8 cellular contexts compared by ENCODE assay signal in the genomic region with DNA sequence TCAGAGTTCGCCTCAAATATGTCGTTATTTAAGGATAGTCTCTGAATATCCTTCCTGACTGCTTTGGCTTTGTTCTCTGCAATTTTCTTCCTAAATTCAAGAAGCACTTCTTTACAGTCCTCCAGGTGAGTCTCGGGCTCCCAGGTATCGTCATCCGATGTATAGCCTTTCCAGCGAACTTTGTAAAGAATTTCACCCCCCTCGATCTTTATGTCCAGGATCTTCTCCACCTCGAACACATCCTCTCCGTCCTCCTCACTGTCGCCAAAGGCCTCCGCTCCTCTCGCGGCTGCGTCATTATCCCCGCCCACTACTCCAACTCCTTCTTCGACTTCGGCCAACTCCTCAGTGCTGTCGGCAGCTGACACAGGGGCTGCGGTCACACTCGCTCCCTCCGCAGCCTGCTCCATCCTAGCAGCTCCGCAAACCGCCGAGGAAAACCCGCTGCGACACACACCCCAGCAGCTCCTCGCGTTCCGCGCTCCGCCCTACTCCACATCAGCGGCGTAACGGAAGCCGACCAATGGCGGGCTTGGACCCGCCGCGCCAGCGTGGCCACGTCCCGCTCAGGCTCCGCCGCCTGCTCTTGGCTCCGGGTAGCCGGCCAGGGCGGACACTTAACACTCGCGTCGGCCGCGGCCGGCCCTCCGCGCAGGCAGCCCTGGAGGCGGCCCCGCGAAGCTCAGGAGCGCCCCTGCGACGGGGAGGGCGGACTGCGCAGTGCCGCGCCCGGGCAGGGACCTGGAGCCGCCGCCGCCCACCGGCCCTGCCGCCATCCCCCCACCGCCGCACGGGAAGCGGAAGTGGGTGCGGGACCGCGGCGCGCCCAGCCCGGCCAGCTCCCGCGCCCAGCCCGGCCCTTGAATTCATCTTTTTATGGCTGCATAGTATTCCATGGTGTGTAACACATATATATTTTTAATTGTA. TPM values are rescaled to one million over a fixed set of nuclear protein-coding genes. Genes with fewer than 3 reads are reported as not detected.
A peak's percentile ranks its signal among the peaks of the same experiment; 100 is the strongest.
DNase-seq lines count a peak whose midpoint lies in the region; ATAC-seq and TF ChIP-seq lines count a peak whose summit lies in the region.

No MANE protein-coding gene starts in this region.

- H3K36me3 ChIP-seq in endodermal cell (ENCODE audit: control insufficient read depth, insufficient read depth, low read length): no peaks in the 10 kb centered on the region

- peaks cover 19% of the 10 kb centered on the region for H3K9me3 Mint-ChIP-seq in endodermal cell

- peak overlapping the region; percentile 65 for H3K27ac Mint-ChIP-seq in endodermal cell

- no peak for ATAC-seq in HG03378 (IDR thresholded peaks at IDR 0.05; ENCODE audit: unreplicated experiment)

- H3K27me3 ChIP-seq in endodermal cell (ENCODE audit: control insufficient read depth, insufficient read depth, low read length, poor library complexity, severe bottlenecking): no peaks in the 10 kb centered on the region

- no peak overlapping the region for H3K9ac ChIP-seq in endodermal cell (ENCODE audit: extremely low read depth, low read length, poor library complexity, severe bottlenecking)

- DNase-seq in GM03348 (ENCODE audit: low spot score) (peak; percentile 53), endodermal cell (peak; percentile 96), mucosa of gallbladder (ENCODE audit: low spot score) (peak; percentile 20), stromal cell of bone marrow (ENCODE audit: low read depth) (peak; percentile 6), HK-2 (ENCODE audit: unreplicated experiment) (no peak), midbrain (lab: John Stamatoyannopoulos, UW) (no peak)
- DNase-seq in activated CD4-positive, CD25-positive, alpha-beta regulatory T cell treated with anti-CD3 and anti-CD28 coated beads, Interleukin-2, amount 50 U/mL, for 72 hours: peak; percentile 55

- peak overlapping the region; percentile 71 for H3K4me3 ChIP-seq in endodermal cell (ENCODE audit: low read length)

- peak overlapping the region; percentile 62 for H3K4me3 Mint-ChIP-seq in endodermal cell

- no peaks in the 10 kb centered on the region for H3K4me1 Mint-ChIP-seq in endodermal cell

- no peak overlapping the region for H3K27ac ChIP-seq in endodermal cell (ENCODE audit: low read depth, low read length)

- no peaks in the 10 kb centered on the region for H3K9me3 ChIP-seq in endodermal cell (ENCODE audit: control insufficient read depth, low read length)

- H3K27me3 Mint-ChIP-seq in endodermal cell (ENCODE audit: insufficient read depth): peaks cover 37% of the 10 kb centered on the region

- 23 to 25% methylated on average over 14 to 79 of the region's 84 CpGs for WGBS in endodermal cell (ENCODE audit: insufficient coverage in 1 of 2, insufficient read length in 1 of 2), 2 experiments

- H3K36me3 Mint-ChIP-seq in endodermal cell (ENCODE audit: low read depth): peaks cover 8% of the 10 kb centered on the region

- no peaks in the 10 kb centered on the region for H3K4me1 ChIP-seq in endodermal cell (ENCODE audit: control insufficient read depth, insufficient read depth, low read length)

- peak; percentile 72 for TF ChIP-seq CTCF in endodermal cell (conservative IDR thresholded peaks at IDR 0.05)

RNA-seq across cellular contexts. Expression of a gene that starts 4.1 kb away (rescaled TPM):
- total RNA-seq in endodermal cell: under 1 TPM; 0.42 to 0.99 TPM
- polyA plus RNA-seq in endodermal cell (2013, experiment 1 of 2): 0.21 TPM
- polyA plus RNA-seq in endodermal cell (2013, experiment 2 of 2): not detected
- 3.9 TPM for total RNA-seq in mucosa of gallbladder

Comparison
In these comparisons a context has a peak if more than half of its experiments do, and no peak if none do; other contexts are left out.
1. DNase-seq: peak in GM03348 (single experiment), activated CD4-positive, CD25-positive, alpha-beta regulatory T cell treated with anti-CD3 and anti-CD28 coated beads, Interleukin-2, amount 50 U/mL, for 72 hours (single experiment), endodermal cell (single experiment), mucosa of gallbladder (single experiment) and stromal cell of bone marrow (single experiment); none in HK-2 (single experiment) and midbrain (single experiment).